9 cellular contexts compared by ENCODE assay signal in the genomic region with DNA sequence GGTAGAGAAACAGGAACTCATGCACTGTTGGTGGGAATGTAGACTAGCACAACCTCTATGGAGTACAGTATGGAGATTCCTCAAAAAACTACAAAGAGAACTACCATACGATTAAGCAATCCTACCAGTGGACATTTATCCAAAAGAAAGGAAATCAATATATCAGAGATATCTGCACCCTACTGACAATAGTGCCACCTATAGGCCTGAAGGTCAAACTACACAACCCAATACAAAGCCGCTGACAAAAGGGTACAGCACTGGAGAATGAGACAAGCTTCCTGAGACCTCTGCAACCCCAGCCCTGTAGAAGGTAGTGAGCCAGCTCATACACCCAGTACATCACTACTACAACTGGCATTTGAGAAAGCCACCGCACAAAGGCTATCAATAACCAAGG.
DNase-seq lines count a peak whose midpoint lies in the region; ATAC-seq and TF ChIP-seq lines count a peak whose summit lies in the region.
"Had no signal": no experiment of that assay in that cellular context is flagged by ENCODE, and none has a peak within 500 bp of the region (broad histone marks: within the 10 kb centered on the region; RNA-seq: fewer than 3 reads in every experiment).

No MANE protein-coding gene starts in this region.

- H3K36me3 ChIP-seq in A673 (ENCODE audit: insufficient read depth, low read length, poor library complexity, severe bottlenecking), result no peaks in the 10 kb centered on the region
- H3K36me3 ChIP-seq: vagina had no signal

- no peak overlapping the region for H3K27ac ChIP-seq in A673 (ENCODE audit: low read depth, low read length, poor library complexity, severe bottlenecking)
- no peak overlapping the region for H3K27ac ChIP-seq in foreskin keratinocyte
- H3K27ac ChIP-seq: vagina had no signal

- TF ChIP-seq CTCF in A673 (conservative IDR thresholded peaks at IDR 0.05; ENCODE audit: low read depth, low read length) (peak; percentile 69), GM12865 (IDR thresholded peaks at IDR 0.05; ENCODE audit: insufficient read depth, low read depth, low read length, missing control alignments) (peak; percentile 42), foreskin keratinocyte (conservative IDR thresholded peaks at IDR 0.05) (peak; percentile 71)

- peaks cover 14% of the 10 kb centered on the region for H3K4me1 ChIP-seq in A673 (ENCODE audit: insufficient read depth, low read length, poor library complexity, severe bottlenecking)
- no peaks in the 10 kb centered on the region for H3K4me1 ChIP-seq in foreskin keratinocyte

- H3K9me3 Mint-ChIP-seq in activated CD8-positive, alpha-beta memory T cell treated with anti-CD3 and anti-CD28 coated beads, Interleukin-2, amount 10 ng/mL, durations not matched to agents 7 days and 5 days (ENCODE audit: low read depth), result no peaks in the 10 kb centered on the region

- CTCF ChIA-PET in A673 (lab: Charles Lee), result no interaction called here
- CTCF ChIA-PET in activated CD8-positive, alpha-beta memory T cell treated with anti-CD3 and anti-CD28 coated beads, Interleukin-2, amount 10 ng/mL, durations not matched to agents 7 days and 5 days (lab: Charles Lee), result interaction anchor here (1.0 to 1.9 kb wide), 2 partner anchors 19 to 428 kb away, joined by 4 to 7 read pairs; no protein-coding TSS in a partner anchor

- no peaks in the 10 kb centered on the region for H3K9me3 ChIP-seq in A673 (ENCODE audit: low read depth, low read length, poor library complexity, severe bottlenecking)
- H3K9me3 ChIP-seq: vagina had no signal

- H3K27me3 ChIP-seq in A673 (replicated peaks; ENCODE audit: insufficient read depth, low read depth, low read length, poor library complexity) (no peaks in the 10 kb centered on the region), foreskin keratinocyte (no peaks in the 10 kb centered on the region)
- H3K27me3 ChIP-seq: vagina had no signal

- no peak overlapping the region for H3K27ac Mint-ChIP-seq in activated CD8-positive, alpha-beta memory T cell treated with anti-CD3 and anti-CD28 coated beads, Interleukin-2, amount 10 ng/mL, durations not matched to agents 7 days and 5 days

- POLR2A ChIA-PET in A673 (lab: Charles Lee; ENCODE audit: low non-redundant PET), result no interaction called here

- no peaks in the 10 kb centered on the region for H3K36me3 Mint-ChIP-seq in activated CD8-positive, alpha-beta memory T cell treated with anti-CD3 and anti-CD28 coated beads, Interleukin-2, amount 10 ng/mL, durations not matched to agents 7 days and 5 days

- no TSS peak for BruUV-seq in A673 (replicated peaks; lab: Mats Ljungman, UMichigan)

- no peaks in the 10 kb centered on the region for H3K27me3 Mint-ChIP-seq in activated CD8-positive, alpha-beta memory T cell treated with anti-CD3 and anti-CD28 coated beads, Interleukin-2, amount 10 ng/mL, durations not matched to agents 7 days and 5 days

- peak; percentile 35 for DNase-seq in A673 (ENCODE audit: low spot score)
- DNase-seq in GM12865 (ENCODE audit: low read depth), result peak; percentile 9
- peak; percentile 57 for DNase-seq in OCI-M1 (lab: John Stamatoyannopoulos, UW)
- no peak for DNase-seq in foreskin keratinocyte
- no peak for DNase-seq in activated CD8-positive, alpha-beta memory T cell treated with anti-CD3 and anti-CD28 coated beads, Interleukin-2, amount 10 ng/mL, durations not matched to agents 7 days and 5 days
- DNase-seq in NCI-H187 (lab: John Stamatoyannopoulos, UW), result no peak
- no peak for DNase-seq in mesenteric fat pad (ENCODE audit: low spot score)

- intact Hi-C loops in A673 (cut with micrococcal nuclease; ENCODE audit: unreplicated experiment), result no loop called here

- ATAC-seq in foreskin keratinocyte (peak; percentile 54), HG02759 (IDR thresholded peaks at IDR 0.05; ENCODE audit: unreplicated experiment) (no peak)
- ATAC-seq in activated CD8-positive, alpha-beta memory T cell treated with anti-CD3 and anti-CD28 coated beads, Interleukin-2, amount 10 ng/mL, durations not matched to agents 7 days and 5 days, result no peak

- H3K4me3 ChIP-seq in A673 (ENCODE audit: low read depth, low read length, poor library complexity, severe bottlenecking) (no peak overlapping the region), GM12865 (ENCODE audit: low read depth, low read length) (no peak overlapping the region)
- H3K4me3 ChIP-seq: vagina had no signal

- H3K4me3 Mint-ChIP-seq in activated CD8-positive, alpha-beta memory T cell treated with anti-CD3 and anti-CD28 coated beads, Interleukin-2, amount 10 ng/mL, durations not matched to agents 7 days and 5 days, result no peak overlapping the region

- no peaks in the 10 kb centered on the region for H3K4me1 Mint-ChIP-seq in activated CD8-positive, alpha-beta memory T cell treated with anti-CD3 and anti-CD28 coated beads, Interleukin-2, amount 10 ng/mL, durations not matched to agents 7 days and 5 days

Comparison
In these comparisons a context has a peak if more than half of its experiments do, and no peak if none do; other contexts are left out.
1. DNase-seq: peak in A673 (single experiment), GM12865 (single experiment) and OCI-M1 (single experiment); none in foreskin keratinocyte (0 of 2), activated CD8-positive, alpha-beta memory T cell treated with anti-CD3 and anti-CD28 coated beads, Interleukin-2, amount 10 ng/mL, durations not matched to agents 7 days and 5 days (single experiment), NCI-H187 (0 of 2) and mesenteric fat pad (single experiment).
2. Peak in every context shown above with its lines, with median percentiles within 50 percentile points of each other: CTCF ChIP-seq.